In the genomic region with DNA sequence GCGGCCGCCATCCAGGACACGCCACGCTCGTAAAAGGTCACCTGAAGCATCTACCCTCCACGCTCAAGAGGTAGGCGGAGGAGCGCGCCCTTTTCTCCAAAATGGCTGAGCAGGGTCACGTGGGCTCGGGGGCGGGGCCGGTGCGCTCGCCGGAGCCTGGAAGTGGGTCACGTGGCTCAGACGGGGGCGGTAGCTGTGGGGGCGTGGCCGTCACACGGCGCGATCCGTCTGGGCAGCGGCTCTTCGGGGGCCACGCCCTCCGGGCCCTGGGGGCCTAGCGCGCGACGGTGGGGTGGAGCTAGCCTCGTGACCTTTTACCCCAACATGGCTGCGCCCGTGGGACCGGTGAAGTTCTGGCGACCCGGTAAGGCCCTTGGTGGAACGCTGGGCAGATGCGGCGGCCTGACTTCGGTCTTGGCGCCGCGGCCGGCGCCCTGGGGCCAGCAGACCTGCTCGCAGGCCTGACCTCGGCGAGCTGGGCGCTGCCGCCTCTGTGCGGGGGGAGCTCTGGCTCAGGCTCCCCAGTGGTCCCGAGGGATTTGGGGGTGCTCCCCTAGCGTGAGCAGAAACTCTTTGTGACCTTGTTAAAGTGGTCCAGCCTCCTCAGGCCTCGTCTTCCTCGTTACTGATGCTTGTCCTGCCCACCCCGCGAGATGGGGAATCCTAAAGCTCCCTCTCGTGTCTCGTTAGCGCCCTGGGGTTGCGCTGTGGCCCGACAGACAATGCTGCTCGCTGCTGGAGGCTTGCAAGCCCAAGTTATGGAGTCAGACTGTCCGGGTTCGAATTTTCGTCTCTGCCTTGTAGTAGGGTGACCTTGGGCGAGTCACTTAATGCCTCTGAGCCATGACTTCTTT, we compare ENCODE assay signal across 1 cellular context.
TF ChIP-seq lines count a peak whose summit lies in the region.

A gene with protein sequence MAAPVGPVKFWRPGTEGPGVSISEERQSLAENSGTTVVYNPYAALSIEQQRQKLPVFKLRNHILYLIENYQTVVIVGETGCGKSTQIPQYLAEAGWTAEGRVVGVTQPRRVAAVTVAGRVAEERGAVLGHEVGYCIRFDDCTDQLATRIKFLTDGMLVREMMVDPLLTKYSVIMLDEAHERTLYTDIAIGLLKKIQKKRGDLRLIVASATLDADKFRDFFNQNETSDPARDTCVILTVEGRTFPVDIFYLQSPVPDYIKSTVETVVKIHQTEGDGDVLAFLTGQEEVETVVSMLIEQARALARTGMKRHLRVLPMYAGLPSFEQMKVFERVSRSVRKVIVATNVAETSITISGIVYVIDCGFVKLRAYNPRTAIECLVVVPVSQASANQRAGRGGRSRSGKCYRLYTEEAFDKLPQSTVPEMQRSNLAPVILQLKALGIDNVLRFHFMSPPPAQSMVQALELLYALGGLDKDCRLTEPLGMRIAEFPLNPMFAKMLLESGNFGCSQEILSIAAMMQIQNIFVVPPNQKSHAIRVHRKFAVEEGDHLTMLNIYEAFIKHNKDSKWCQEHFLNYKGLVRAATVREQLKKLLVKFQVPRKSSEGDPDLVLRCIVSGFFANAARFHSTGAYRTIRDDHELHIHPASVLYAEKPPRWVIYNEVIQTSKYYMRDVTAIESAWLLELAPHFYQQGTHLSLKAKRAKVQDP (plus strand): TSS at position 301 of the 854 bp plus-strand sequence. CDS start 24 bp downstream, at position 325.

TF ChIP-seq in K562, 482 proteins besides CTCF, POLR2A, EP300 and RAD21 (continued from another document and continues in another):
- TF ChIP-seq, protein P1, sequence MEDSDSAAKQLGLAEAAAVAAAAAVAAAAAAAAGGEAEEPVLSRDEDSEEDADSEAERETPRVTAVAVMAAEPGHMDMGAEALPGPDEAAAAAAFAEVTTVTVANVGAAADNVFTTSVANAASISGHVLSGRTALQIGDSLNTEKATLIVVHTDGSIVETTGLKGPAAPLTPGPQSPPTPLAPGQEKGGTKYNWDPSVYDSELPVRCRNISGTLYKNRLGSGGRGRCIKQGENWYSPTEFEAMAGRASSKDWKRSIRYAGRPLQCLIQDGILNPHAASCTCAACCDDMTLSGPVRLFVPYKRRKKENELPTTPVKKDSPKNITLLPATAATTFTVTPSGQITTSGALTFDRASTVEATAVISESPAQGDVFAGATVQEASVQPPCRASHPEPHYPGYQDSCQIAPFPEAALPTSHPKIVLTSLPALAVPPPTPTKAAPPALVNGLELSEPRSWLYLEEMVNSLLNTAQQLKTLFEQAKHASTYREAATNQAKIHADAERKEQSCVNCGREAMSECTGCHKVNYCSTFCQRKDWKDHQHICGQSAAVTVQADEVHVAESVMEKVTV (CRISPR knock-in tag; IDR thresholded peaks at IDR 0.05): peak; percentile 53; the same call in 1 of the 2 replicates
- TF ChIP-seq CHCHD3 (CRISPR knock-in tag; IDR thresholded peaks at IDR 0.05): no peak
- TF ChIP-seq GATAD2A (IDR thresholded peaks at IDR 0.05): no peak
- peak; percentile 56; the same call in 1 of the 2 replicates for TF ChIP-seq ZNF431 (CRISPR knock-in tag; IDR thresholded peaks at IDR 0.05)
- TF ChIP-seq RBM22 (IDR thresholded peaks at IDR 0.05; ENCODE audit: low read depth, low read length, poor library complexity, severe bottlenecking): no peak
- TF ChIP-seq COPS2 (conservative IDR thresholded peaks at IDR 0.05): no peak
- TF ChIP-seq LARP7 (IDR thresholded peaks at IDR 0.05): no peak
- TF ChIP-seq ZNF436 (CRISPR knock-in tag; IDR thresholded peaks at IDR 0.05): no peak
- no peak for TF ChIP-seq CBX8 (IDR thresholded peaks at IDR 0.05; ENCODE audit: borderline replicate concordance, extremely low read depth, low read depth, low read length, poor library complexity, severe bottlenecking)
- no peak for TF ChIP-seq TGIF2 (CRISPR knock-in tag; IDR thresholded peaks at IDR 0.05)
- peak; percentile 88 for TF ChIP-seq CCNT2 (IDR thresholded peaks at IDR 0.05; ENCODE audit: borderline replicate concordance, extremely low read depth, insufficient read length, low read depth, low read length)
- TF ChIP-seq PHTF2 (CRISPR knock-in tag; IDR thresholded peaks at IDR 0.05): no peak
- TF ChIP-seq ZNF121 (CRISPR knock-in tag; conservative IDR thresholded peaks at IDR 0.05): no peak
- TF ChIP-seq SMC3 (conservative IDR thresholded peaks at IDR 0.05; ENCODE audit: insufficient read depth, low read depth, low read length): no peak; the same call in 1 of the 2 replicates
- peak in 1 of 2 experiments; percentile 89; a peak in 2 of 4 replicates for TF ChIP-seq HDAC1 (IDR thresholded peaks at IDR 0.05)
- no peak for TF ChIP-seq BRF1 (IDR thresholded peaks at IDR 0.05; ENCODE audit: borderline replicate concordance, extremely low read depth, insufficient read length)
- TF ChIP-seq, protein P2, sequence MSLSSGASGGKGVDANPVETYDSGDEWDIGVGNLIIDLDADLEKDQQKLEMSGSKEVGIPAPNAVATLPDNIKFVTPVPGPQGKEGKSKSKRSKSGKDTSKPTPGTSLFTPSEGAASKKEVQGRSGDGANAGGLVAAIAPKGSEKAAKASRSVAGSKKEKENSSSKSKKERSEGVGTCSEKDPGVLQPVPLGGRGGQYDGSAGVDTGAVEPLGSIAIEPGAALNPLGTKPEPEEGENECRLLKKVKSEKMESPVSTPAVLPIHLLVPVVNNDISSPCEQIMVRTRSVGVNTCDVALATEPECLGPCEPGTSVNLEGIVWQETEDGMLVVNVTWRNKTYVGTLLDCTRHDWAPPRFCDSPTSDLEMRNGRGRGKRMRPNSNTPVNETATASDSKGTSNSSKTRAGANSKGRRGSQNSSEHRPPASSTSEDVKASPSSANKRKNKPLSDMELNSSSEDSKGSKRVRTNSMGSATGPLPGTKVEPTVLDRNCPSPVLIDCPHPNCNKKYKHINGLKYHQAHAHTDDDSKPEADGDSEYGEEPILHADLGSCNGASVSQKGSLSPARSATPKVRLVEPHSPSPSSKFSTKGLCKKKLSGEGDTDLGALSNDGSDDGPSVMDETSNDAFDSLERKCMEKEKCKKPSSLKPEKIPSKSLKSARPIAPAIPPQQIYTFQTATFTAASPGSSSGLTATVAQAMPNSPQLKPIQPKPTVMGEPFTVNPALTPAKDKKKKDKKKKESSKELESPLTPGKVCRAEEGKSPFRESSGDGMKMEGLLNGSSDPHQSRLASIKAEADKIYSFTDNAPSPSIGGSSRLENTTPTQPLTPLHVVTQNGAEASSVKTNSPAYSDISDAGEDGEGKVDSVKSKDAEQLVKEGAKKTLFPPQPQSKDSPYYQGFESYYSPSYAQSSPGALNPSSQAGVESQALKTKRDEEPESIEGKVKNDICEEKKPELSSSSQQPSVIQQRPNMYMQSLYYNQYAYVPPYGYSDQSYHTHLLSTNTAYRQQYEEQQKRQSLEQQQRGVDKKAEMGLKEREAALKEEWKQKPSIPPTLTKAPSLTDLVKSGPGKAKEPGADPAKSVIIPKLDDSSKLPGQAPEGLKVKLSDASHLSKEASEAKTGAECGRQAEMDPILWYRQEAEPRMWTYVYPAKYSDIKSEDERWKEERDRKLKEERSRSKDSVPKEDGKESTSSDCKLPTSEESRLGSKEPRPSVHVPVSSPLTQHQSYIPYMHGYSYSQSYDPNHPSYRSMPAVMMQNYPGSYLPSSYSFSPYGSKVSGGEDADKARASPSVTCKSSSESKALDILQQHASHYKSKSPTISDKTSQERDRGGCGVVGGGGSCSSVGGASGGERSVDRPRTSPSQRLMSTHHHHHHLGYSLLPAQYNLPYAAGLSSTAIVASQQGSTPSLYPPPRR (CRISPR knock-in tag; IDR thresholded peaks at IDR 0.05; ENCODE audit: borderline replicate concordance): no peak
- no peak for TF ChIP-seq ZBED1 (IDR thresholded peaks at IDR 0.05)
- TF ChIP-seq PTTG1 (tag; IDR thresholded peaks at IDR 0.05; ENCODE audit: low read depth): no peak
- TF ChIP-seq, protein P3, sequence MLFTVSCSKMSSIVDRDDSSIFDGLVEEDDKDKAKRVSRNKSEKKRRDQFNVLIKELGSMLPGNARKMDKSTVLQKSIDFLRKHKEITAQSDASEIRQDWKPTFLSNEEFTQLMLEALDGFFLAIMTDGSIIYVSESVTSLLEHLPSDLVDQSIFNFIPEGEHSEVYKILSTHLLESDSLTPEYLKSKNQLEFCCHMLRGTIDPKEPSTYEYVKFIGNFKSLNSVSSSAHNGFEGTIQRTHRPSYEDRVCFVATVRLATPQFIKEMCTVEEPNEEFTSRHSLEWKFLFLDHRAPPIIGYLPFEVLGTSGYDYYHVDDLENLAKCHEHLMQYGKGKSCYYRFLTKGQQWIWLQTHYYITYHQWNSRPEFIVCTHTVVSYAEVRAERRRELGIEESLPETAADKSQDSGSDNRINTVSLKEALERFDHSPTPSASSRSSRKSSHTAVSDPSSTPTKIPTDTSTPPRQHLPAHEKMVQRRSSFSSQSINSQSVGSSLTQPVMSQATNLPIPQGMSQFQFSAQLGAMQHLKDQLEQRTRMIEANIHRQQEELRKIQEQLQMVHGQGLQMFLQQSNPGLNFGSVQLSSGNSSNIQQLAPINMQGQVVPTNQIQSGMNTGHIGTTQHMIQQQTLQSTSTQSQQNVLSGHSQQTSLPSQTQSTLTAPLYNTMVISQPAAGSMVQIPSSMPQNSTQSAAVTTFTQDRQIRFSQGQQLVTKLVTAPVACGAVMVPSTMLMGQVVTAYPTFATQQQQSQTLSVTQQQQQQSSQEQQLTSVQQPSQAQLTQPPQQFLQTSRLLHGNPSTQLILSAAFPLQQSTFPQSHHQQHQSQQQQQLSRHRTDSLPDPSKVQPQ (CRISPR knock-in tag; IDR thresholded peaks at IDR 0.05; ENCODE audit: borderline replicate concordance): peak; percentile 85; the same call in 1 of the 2 replicates
- no peak for TF ChIP-seq ZFP36 (IDR thresholded peaks at IDR 0.05; ENCODE audit: low read depth, low read length, partially characterized antibody)
- peak; percentile 82 for TF ChIP-seq TAF9B (IDR thresholded peaks at IDR 0.05; ENCODE audit: partially characterized antibody)
- TF ChIP-seq BCOR (IDR thresholded peaks at IDR 0.05): peak; percentile 56; the same call in 1 of the 2 replicates
- no peak for TF ChIP-seq CBFA2T3 (IDR thresholded peaks at IDR 0.05)
- peak; percentile 72; the same call in 1 of the 2 replicates for TF ChIP-seq PHF8 (IDR thresholded peaks at IDR 0.05; ENCODE audit: borderline replicate concordance, low read length)
- no peak for TF ChIP-seq ZNF41 (CRISPR knock-in tag; conservative IDR thresholded peaks at IDR 0.05)
- TF ChIP-seq ZNF197 (CRISPR knock-in tag; IDR thresholded peaks at IDR 0.05; ENCODE audit: low read depth): no peak
- TF ChIP-seq, protein P4, sequence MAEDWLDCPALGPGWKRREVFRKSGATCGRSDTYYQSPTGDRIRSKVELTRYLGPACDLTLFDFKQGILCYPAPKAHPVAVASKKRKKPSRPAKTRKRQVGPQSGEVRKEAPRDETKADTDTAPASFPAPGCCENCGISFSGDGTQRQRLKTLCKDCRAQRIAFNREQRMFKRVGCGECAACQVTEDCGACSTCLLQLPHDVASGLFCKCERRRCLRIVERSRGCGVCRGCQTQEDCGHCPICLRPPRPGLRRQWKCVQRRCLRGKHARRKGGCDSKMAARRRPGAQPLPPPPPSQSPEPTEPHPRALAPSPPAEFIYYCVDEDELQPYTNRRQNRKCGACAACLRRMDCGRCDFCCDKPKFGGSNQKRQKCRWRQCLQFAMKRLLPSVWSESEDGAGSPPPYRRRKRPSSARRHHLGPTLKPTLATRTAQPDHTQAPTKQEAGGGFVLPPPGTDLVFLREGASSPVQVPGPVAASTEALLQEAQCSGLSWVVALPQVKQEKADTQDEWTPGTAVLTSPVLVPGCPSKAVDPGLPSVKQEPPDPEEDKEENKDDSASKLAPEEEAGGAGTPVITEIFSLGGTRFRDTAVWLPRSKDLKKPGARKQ (CRISPR knock-in tag; IDR thresholded peaks at IDR 0.05): no peak
- TF ChIP-seq, protein P5, sequence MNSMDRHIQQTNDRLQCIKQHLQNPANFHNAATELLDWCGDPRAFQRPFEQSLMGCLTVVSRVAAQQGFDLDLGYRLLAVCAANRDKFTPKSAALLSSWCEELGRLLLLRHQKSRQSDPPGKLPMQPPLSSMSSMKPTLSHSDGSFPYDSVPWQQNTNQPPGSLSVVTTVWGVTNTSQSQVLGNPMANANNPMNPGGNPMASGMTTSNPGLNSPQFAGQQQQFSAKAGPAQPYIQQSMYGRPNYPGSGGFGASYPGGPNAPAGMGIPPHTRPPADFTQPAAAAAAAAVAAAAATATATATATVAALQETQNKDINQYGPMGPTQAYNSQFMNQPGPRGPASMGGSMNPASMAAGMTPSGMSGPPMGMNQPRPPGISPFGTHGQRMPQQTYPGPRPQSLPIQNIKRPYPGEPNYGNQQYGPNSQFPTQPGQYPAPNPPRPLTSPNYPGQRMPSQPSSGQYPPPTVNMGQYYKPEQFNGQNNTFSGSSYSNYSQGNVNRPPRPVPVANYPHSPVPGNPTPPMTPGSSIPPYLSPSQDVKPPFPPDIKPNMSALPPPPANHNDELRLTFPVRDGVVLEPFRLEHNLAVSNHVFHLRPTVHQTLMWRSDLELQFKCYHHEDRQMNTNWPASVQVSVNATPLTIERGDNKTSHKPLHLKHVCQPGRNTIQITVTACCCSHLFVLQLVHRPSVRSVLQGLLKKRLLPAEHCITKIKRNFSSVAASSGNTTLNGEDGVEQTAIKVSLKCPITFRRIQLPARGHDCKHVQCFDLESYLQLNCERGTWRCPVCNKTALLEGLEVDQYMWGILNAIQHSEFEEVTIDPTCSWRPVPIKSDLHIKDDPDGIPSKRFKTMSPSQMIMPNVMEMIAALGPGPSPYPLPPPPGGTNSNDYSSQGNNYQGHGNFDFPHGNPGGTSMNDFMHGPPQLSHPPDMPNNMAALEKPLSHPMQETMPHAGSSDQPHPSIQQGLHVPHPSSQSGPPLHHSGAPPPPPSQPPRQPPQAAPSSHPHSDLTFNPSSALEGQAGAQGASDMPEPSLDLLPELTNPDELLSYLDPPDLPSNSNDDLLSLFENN (IDR thresholded peaks at IDR 0.05; ENCODE audit: low read depth in 2 of 2, low read length in 2 of 2): no peak
- no peak for TF ChIP-seq HIVEP1 (CRISPR knock-in tag; IDR thresholded peaks at IDR 0.05)
- no peak; the same call in 1 of the 2 replicates for TF ChIP-seq ELF1 (tag; IDR thresholded peaks at IDR 0.05)
- 0 out of 4 replicates have a peak, but pooled peaks of 1 of the 2 experiments have one; percentile 71 for TF ChIP-seq FOXA3 (CRISPR knock-in tag; conservative IDR thresholded peaks at IDR 0.05 in 1 of 2, IDR thresholded peaks at IDR 0.05 in 1 of 2)
- TF ChIP-seq, protein P6, sequence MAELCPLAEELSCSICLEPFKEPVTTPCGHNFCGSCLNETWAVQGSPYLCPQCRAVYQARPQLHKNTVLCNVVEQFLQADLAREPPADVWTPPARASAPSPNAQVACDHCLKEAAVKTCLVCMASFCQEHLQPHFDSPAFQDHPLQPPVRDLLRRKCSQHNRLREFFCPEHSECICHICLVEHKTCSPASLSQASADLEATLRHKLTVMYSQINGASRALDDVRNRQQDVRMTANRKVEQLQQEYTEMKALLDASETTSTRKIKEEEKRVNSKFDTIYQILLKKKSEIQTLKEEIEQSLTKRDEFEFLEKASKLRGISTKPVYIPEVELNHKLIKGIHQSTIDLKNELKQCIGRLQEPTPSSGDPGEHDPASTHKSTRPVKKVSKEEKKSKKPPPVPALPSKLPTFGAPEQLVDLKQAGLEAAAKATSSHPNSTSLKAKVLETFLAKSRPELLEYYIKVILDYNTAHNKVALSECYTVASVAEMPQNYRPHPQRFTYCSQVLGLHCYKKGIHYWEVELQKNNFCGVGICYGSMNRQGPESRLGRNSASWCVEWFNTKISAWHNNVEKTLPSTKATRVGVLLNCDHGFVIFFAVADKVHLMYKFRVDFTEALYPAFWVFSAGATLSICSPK (IDR thresholded peaks at IDR 0.05; ENCODE audit: borderline replicate concordance): no peak
- no peak for TF ChIP-seq PURB (CRISPR knock-in tag; IDR thresholded peaks at IDR 0.05; ENCODE audit: low read depth)
- TF ChIP-seq, protein P7, sequence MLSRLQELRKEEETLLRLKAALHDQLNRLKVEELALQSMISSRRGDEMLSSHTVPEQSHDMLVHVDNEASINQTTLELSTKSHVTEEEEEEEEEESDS (CRISPR knock-in tag; IDR thresholded peaks at IDR 0.05): no peak
